In genomic region chr2:1823187-1824169, GRCh38 we compare ENCODE assay signal across 16 cellular contexts.
DNase-seq lines count a peak whose midpoint lies in the region; ATAC-seq and TF ChIP-seq lines count a peak whose summit lies in the region.
"Had no signal": no experiment of that assay in that cellular context is flagged by ENCODE, and none has a peak within 500 bp of the region (broad histone marks: within the 10 kb centered on the region; RNA-seq: fewer than 3 reads in every experiment).

No MANE protein-coding gene starts in this region.

- H3K27me3 Mint-ChIP-seq in neural crest cell (ENCODE audit: low read depth) = no peaks in the 10 kb centered on the region
- peaks cover 0 to 10% (median 4%) of the 10 kb centered on the region in 5 donors for H3K27me3 Mint-ChIP-seq in naive thymus-derived CD4-positive, alpha-beta T cell
- H3K27me3 Mint-ChIP-seq in activated CD4-positive, alpha-beta T cell treated with anti-CD3 and anti-CD28 coated beads for 36 hours = peaks cover 2% of the 10 kb centered on the region

- H3K36me3 Mint-ChIP-seq in neural crest cell (ENCODE audit: low read depth) = no peaks in the 10 kb centered on the region
- no peaks in the 10 kb centered on the region for H3K36me3 Mint-ChIP-seq in naive thymus-derived CD4-positive, alpha-beta T cell
- H3K36me3 Mint-ChIP-seq in activated CD4-positive, alpha-beta T cell treated with anti-CD3 and anti-CD28 coated beads for 36 hours (ENCODE audit: low read depth) = no peaks in the 10 kb centered on the region

- H3K4me1 ChIP-seq in BLaER1 treated with 17β-estradiol and CSF1 and Interleukin-3, amounts not matched to agents 10 nM and 100 nM = peaks cover 19 to 75% (median 64%) of the 10 kb centered on the region in 10 experiments
- peaks cover 1% of the 10 kb centered on the region; the same call in 1 of the 2 replicates for H3K4me1 ChIP-seq in IMR-90 (ENCODE audit: control insufficient read depth, insufficient read depth, low read length)
- no peaks in the 10 kb centered on the region for H3K4me1 ChIP-seq in naive thymus-derived CD4-positive, alpha-beta T cell (ENCODE audit: control insufficient read depth in 2 of 2, insufficient read depth in 2 of 2, low read length in 2 of 2)
- H3K4me1 ChIP-seq: body of pancreas had no signal

- intact Hi-C loops in IMR-90 (cut with micrococcal nuclease) = no loop called here
- intact Hi-C loops in naive thymus-derived CD4-positive, alpha-beta T cell (cut with micrococcal nuclease) = no loop called here
- intact Hi-C loops in activated CD4-positive, alpha-beta T cell treated with anti-CD3 and anti-CD28 coated beads for 36 hours (cut with DNase I, micrococcal nuclease) = no loop called here

- no peak for TF ChIP-seq RAD21 in IMR-90 (IDR thresholded peaks at IDR 0.05; ENCODE audit: low read length)

- peak overlapping the region in 7 of 11 experiments; percentile 2 to 66 (median 48); a peak in 10 of 22 replicates for H3K27ac ChIP-seq in BLaER1 treated with 17β-estradiol and CSF1 and Interleukin-3, amounts not matched to agents 10 nM and 100 nM
- H3K27ac ChIP-seq in IMR-90 (ENCODE audit: insufficient read depth, low read length) = no peak overlapping the region
- H3K27ac ChIP-seq in naive thymus-derived CD4-positive, alpha-beta T cell (ENCODE audit: low read depth, low read length) = no peak overlapping the region
- H3K27ac ChIP-seq: body of pancreas had no signal

- H2AFZ ChIP-seq in IMR-90 (replicated peaks; ENCODE audit: low read length, poor library complexity) = peak overlapping the region; percentile 61

- CTCF ChIA-PET in IMR-90 (lab: Yijun Ruan, JAX) = interaction anchor here (1.0 kb wide), 1 partner anchor 132 kb away, joined by 3 read pairs; no protein-coding TSS in a partner anchor
- CTCF ChIA-PET in naive thymus-derived CD4-positive, alpha-beta T cell (lab: Charles Lee) = no interaction called here
- CTCF ChIA-PET in activated CD4-positive, alpha-beta T cell treated with anti-CD3 and anti-CD28 coated beads for 36 hours (lab: Charles Lee) = no interaction called here

- dilution Hi-C loops in IMR-90 (cut with HindIII; ENCODE audit: low sequenced_read_pairs, unreplicated experiment) = no loop called here

- H3K9me3 Mint-ChIP-seq in neural crest cell = no peaks in the 10 kb centered on the region
- H3K9me3 Mint-ChIP-seq in naive thymus-derived CD4-positive, alpha-beta T cell = peaks cover 0 to 2% (median 0%) of the 10 kb centered on the region in 11 donors
- no peaks in the 10 kb centered on the region for H3K9me3 Mint-ChIP-seq in activated CD4-positive, alpha-beta T cell treated with anti-CD3 and anti-CD28 coated beads for 36 hours (ENCODE audit: low read depth)
- H3K9me3 Mint-ChIP-seq: activated T-helper 1 cell treated with anti-CD3 and anti-CD28 coated beads, Interleukin-12 subunit alpha, Interleukin-12 subunit beta, Interleukin-2, Interleukin-4 antibody, amounts not matched to agents 30 ng/mL and 10 ng/mL and 1 ng/mL, durations not matched to agents 14 hours and 24 hours and 36 hours; HFFc6 had no signal

- H3K9me1 ChIP-seq in IMR-90 (ENCODE audit: insufficient read depth, low read length) = peaks cover 4% of the 10 kb centered on the region

- H3K23ac ChIP-seq in IMR-90 (ENCODE audit: low read depth, low read length) = no peak overlapping the region

- H3K9ac ChIP-seq in BLaER1 treated with 17β-estradiol and CSF1 and Interleukin-3, amounts not matched to agents 10 nM and 100 nM = peak overlapping the region in 5 of 11 experiments; percentile 29 to 47 (median 40); a peak in 6 of 22 replicates
- no peak overlapping the region for H3K9ac ChIP-seq in IMR-90 (ENCODE audit: low read depth, low read length)

- ATAC-seq in IMR-90 (ENCODE audit: low read depth) (peak; percentile 15; the same call in 1 of the 2 replicates), GM21526 (IDR thresholded peaks at IDR 0.05; ENCODE audit: low FRiP score, unreplicated experiment) (no peak), GM21367 (IDR thresholded peaks at IDR 0.05; ENCODE audit: unreplicated experiment) (no peak)
- ATAC-seq in naive thymus-derived CD4-positive, alpha-beta T cell = no peak
- no peak for ATAC-seq in activated CD4-positive, alpha-beta T cell treated with anti-CD3 and anti-CD28 coated beads for 36 hours
- ATAC-seq: body of pancreas; stimulated activated naive CD8-positive, alpha-beta T cell treated with anti-CD3 and anti-CD28 coated beads, Interleukin-15, Interleukin-2, amounts not matched to agents 100 U/mL and 50 U/mL, for 24 hours had no signal

- H3K56ac ChIP-seq in IMR-90 (ENCODE audit: extremely low read depth, insufficient read depth, low read length) = no peak overlapping the region

- no peaks in the 10 kb centered on the region for H3K9me3 ChIP-seq in BLaER1 treated with 17β-estradiol and CSF1 and Interleukin-3, amounts not matched to agents 10 nM and 100 nM (replicated peaks in 1 of 11)
- no peaks in the 10 kb centered on the region for H3K9me3 ChIP-seq in IMR-90 (ENCODE audit: control insufficient read depth, insufficient read depth, low read length)
- H3K9me3 ChIP-seq in naive thymus-derived CD4-positive, alpha-beta T cell (ENCODE audit: control insufficient read depth in 2 of 3, low read length in 3 of 3) = no peaks in the 10 kb centered on the region
- H3K9me3 ChIP-seq: body of pancreas, heart left ventricle had no signal

- H4K20me1 ChIP-seq in BLaER1 treated with 17β-estradiol and CSF1 and Interleukin-3, amounts not matched to agents 10 nM and 100 nM = 0 out of 22 replicates have a peak, but pooled peaks cover 0 to 10% (median 0%) of the 10 kb centered on the region in 11 experiments
- no peaks in the 10 kb centered on the region for H4K20me1 ChIP-seq in IMR-90 (ENCODE audit: insufficient read depth, low read length)

- no TSS peak for BruUV-seq in IMR-90 (replicated peaks; lab: Mats Ljungman, UMichigan)

- peak overlapping the region in 7 of 10 experiments; percentile 1 to 53 (median 41); a peak in 9 of 20 replicates for H3K4me3 ChIP-seq in BLaER1 treated with 17β-estradiol and CSF1 and Interleukin-3, amounts not matched to agents 10 nM and 100 nM
- H3K4me3 ChIP-seq in IMR-90 (ENCODE audit: insufficient read depth, low read depth, low read length) = no peak overlapping the region
- no peak overlapping the region for H3K4me3 ChIP-seq in naive thymus-derived CD4-positive, alpha-beta T cell (ENCODE audit: low read length)
- H3K4me3 ChIP-seq: body of pancreas had no signal

- H3K18ac ChIP-seq in IMR-90 (ENCODE audit: low read depth, low read length) = no peak overlapping the region

- no peak overlapping the region for H3K27ac Mint-ChIP-seq in neural crest cell (ENCODE audit: unreplicated experiment)
- no peak overlapping the region for H3K27ac Mint-ChIP-seq in naive thymus-derived CD4-positive, alpha-beta T cell
- H3K27ac Mint-ChIP-seq in activated CD4-positive, alpha-beta T cell treated with anti-CD3 and anti-CD28 coated beads for 36 hours = no peak overlapping the region
- H3K27ac Mint-ChIP-seq: activated T-helper 1 cell treated with anti-CD3 and anti-CD28 coated beads, Interleukin-12 subunit alpha, Interleukin-12 subunit beta, Interleukin-2, Interleukin-4 antibody, amounts not matched to agents 30 ng/mL and 10 ng/mL and 1 ng/mL, durations not matched to agents 14 hours and 24 hours and 36 hours; B cell; HFFc6 had no signal

- peaks cover 19% of the 10 kb centered on the region for H3K4me1 Mint-ChIP-seq in neural crest cell
- no peaks in the 10 kb centered on the region for H3K4me1 Mint-ChIP-seq in naive thymus-derived CD4-positive, alpha-beta T cell
- H3K4me1 Mint-ChIP-seq in activated CD4-positive, alpha-beta T cell treated with anti-CD3 and anti-CD28 coated beads for 36 hours = no peaks in the 10 kb centered on the region
- H3K4me1 Mint-ChIP-seq: B cell had no signal

- H3K4me3 Mint-ChIP-seq in neural crest cell = no peak overlapping the region
- no peak overlapping the region for H3K4me3 Mint-ChIP-seq in naive thymus-derived CD4-positive, alpha-beta T cell
- H3K4me3 Mint-ChIP-seq in activated CD4-positive, alpha-beta T cell treated with anti-CD3 and anti-CD28 coated beads for 36 hours = no peak overlapping the region
- H3K4me3 Mint-ChIP-seq: activated T-helper 1 cell treated with anti-CD3 and anti-CD28 coated beads, Interleukin-12 subunit alpha, Interleukin-12 subunit beta, Interleukin-2, Interleukin-4 antibody, amounts not matched to agents 30 ng/mL and 10 ng/mL and 1 ng/mL, durations not matched to agents 14 hours and 24 hours and 36 hours; B cell; HFFc6 had no signal

- H3K36me3 ChIP-seq in BLaER1 treated with 17β-estradiol and CSF1 and Interleukin-3, amounts not matched to agents 10 nM and 100 nM = no peaks in the 10 kb centered on the region
- H3K36me3 ChIP-seq in IMR-90 (ENCODE audit: control insufficient read depth, insufficient read depth, low read length) = no peaks in the 10 kb centered on the region
- H3K36me3 ChIP-seq in naive thymus-derived CD4-positive, alpha-beta T cell (ENCODE audit: control insufficient read depth in 2 of 3, insufficient read depth in 3 of 3, low read length in 3 of 3) = no peaks in the 10 kb centered on the region
- H3K36me3 ChIP-seq: heart left ventricle had no signal

- in situ Hi-C loops in IMR-90 (cut with MboI; ENCODE audit: low sequenced_read_pairs) = no loop called here

- H2BK15ac ChIP-seq in IMR-90 (ENCODE audit: low read depth, low read length) = no peak overlapping the region

- WGBS in IMR-90 (ENCODE audit: extremely low coverage in 2 of 2, insufficient read length in 1 of 2), 2 experiments = 45% methylated on average over 13 of the region's 30 CpGs; no CpG with 5 or more reads in 1 of the 2 experiments

- H2BK20ac ChIP-seq in IMR-90 (ENCODE audit: low read depth, low read length) = no peak overlapping the region

- H3K4me2 ChIP-seq in BLaER1 treated with 17β-estradiol and CSF1 and Interleukin-3, amounts not matched to agents 10 nM and 100 nM = peak overlapping the region; percentile 84 to 96 (median 92)
- H3K4me2 ChIP-seq in IMR-90 (ENCODE audit: low read depth, low read length) = no peak overlapping the region

- H2AK5ac ChIP-seq in IMR-90 (ENCODE audit: low read depth, low read length) = peak overlapping the region; percentile 31; the same call in 1 of the 2 replicates

- H3K79me1 ChIP-seq in IMR-90 (ENCODE audit: low read depth in 1 of 2, low read length in 2 of 2) = no peaks in the 10 kb centered on the region

- H2AK9ac ChIP-seq in IMR-90 (replicated peaks; ENCODE audit: low read depth, low read length, poor library complexity) = no peak overlapping the region

- no peak for DNase-seq in IMR-90
- DNase-seq in ecto neural progenitor cell (ENCODE audit: low spot score) = peak; percentile 80
- DNase-seq in neural crest cell (ENCODE audit: low read depth, low spot score) = peak; percentile 36
- DNase-seq in naive thymus-derived CD4-positive, alpha-beta T cell = no peak
- no peak for DNase-seq in activated CD4-positive, alpha-beta T cell treated with anti-CD3 and anti-CD28 coated beads for 36 hours
- DNase-seq: body of pancreas; EL; HFFc6; NCI-H1417 treated with DMSO at 0.1 percent for 48 hours; stimulated activated naive CD8-positive, alpha-beta T cell treated with anti-CD3 and anti-CD28 coated beads, Interleukin-15, Interleukin-2, amounts not matched to agents 100 U/mL and 50 U/mL, for 24 hours had no signal

- no peak overlapping the region for H4K5ac ChIP-seq in IMR-90 (ENCODE audit: low read depth, low read length)

- H3K27me3 ChIP-seq in BLaER1 treated with 17β-estradiol and CSF1 and Interleukin-3, amounts not matched to agents 10 nM and 100 nM = no peaks in the 10 kb centered on the region
- H3K27me3 ChIP-seq in IMR-90 (ENCODE audit: control insufficient read depth, insufficient read depth, low read length) = peaks cover 15% of the 10 kb centered on the region; the same call in 1 of the 2 replicates
- H3K27me3 ChIP-seq in naive thymus-derived CD4-positive, alpha-beta T cell (ENCODE audit: control insufficient read depth in 2 of 2, insufficient read depth in 2 of 2, low read length in 2 of 2) = no peaks in the 10 kb centered on the region
- H3K27me3 ChIP-seq: body of pancreas had no signal

- TF ChIP-seq CTCF in IMR-90 (conservative IDR thresholded peaks at IDR 0.05; ENCODE audit: low read depth, low read length) (no peak), neural crest cell (conservative IDR thresholded peaks at IDR 0.05) (no peak)

- no peak overlapping the region for H4K8ac ChIP-seq in IMR-90 (ENCODE audit: low read depth in 2 of 2, low read length in 2 of 2)

- no peak overlapping the region for H3K14ac ChIP-seq in IMR-90 (replicated peaks; ENCODE audit: low read depth, low read length)

- TF ChIP-seq POLR2A in IMR-90 (IDR thresholded peaks at IDR 0.05; ENCODE audit: low read depth, low read length) = no peak

- no peak overlapping the region for H2BK5ac ChIP-seq in IMR-90 (ENCODE audit: low read depth, low read length, poor library complexity, severe bottlenecking)

- no peak overlapping the region for H4K91ac ChIP-seq in IMR-90 (ENCODE audit: insufficient read depth, low read depth, low read length)

- POLR2A ChIA-PET in IMR-90 (lab: Charles Lee; ENCODE audit: unreplicated experiment) = no interaction called here
- POLR2A ChIA-PET in naive thymus-derived CD4-positive, alpha-beta T cell (lab: Charles Lee) = no interaction called here
- POLR2A ChIA-PET in activated CD4-positive, alpha-beta T cell treated with anti-CD3 and anti-CD28 coated beads for 36 hours (lab: Charles Lee) = no interaction called here

- no peak overlapping the region for H2BK120ac ChIP-seq in IMR-90 (ENCODE audit: low read depth, low read length)

- H3K4ac ChIP-seq in IMR-90 (ENCODE audit: low read depth, low read length) = no peak overlapping the region

Comparison
In these comparisons a context has a peak if more than half of its experiments do, and no peak if none do; other contexts are left out.
1. H3K27ac ChIP-seq: peak in BLaER1 treated with 17β-estradiol and CSF1 and Interleukin-3, amounts not matched to agents 10 nM and 100 nM (7 of 11); none in IMR-90 (single experiment) and naive thymus-derived CD4-positive, alpha-beta T cell (single experiment).
2. H3K4me3 ChIP-seq: peak in BLaER1 treated with 17β-estradiol and CSF1 and Interleukin-3, amounts not matched to agents 10 nM and 100 nM (7 of 10); none in IMR-90 (single experiment) and naive thymus-derived CD4-positive, alpha-beta T cell (single experiment).
3. DNase-seq: peak in ecto neural progenitor cell (single experiment) and neural crest cell (single experiment); none in IMR-90 (single experiment), naive thymus-derived CD4-positive, alpha-beta T cell (0 of 9) and activated CD4-positive, alpha-beta T cell treated with anti-CD3 and anti-CD28 coated beads for 36 hours (single experiment).